ENCODE assay signal across 27 cellular contexts in genomic region chr11:112013501-112014164, GRCh38. TPM values are rescaled to one million over a fixed set of nuclear protein-coding genes. Genes with fewer than 3 reads are reported as not detected.
DNase-seq lines count a peak whose midpoint lies in the region; ATAC-seq, FAIRE-seq and TF ChIP-seq lines count a peak whose summit lies in the region.
"Had no signal": no experiment of that assay in that cellular context is flagged by ENCODE, and none has a peak within 500 bp of the region (broad histone marks: within the 10 kb centered on the region; RNA-seq: fewer than 3 reads in every experiment).

No MANE protein-coding gene starts in this region.

- H3K14ac ChIP-seq in IMR-90 (replicated peaks; ENCODE audit: low read depth, low read length) = no peak overlapping the region

- H3K36me3 ChIP-seq in IMR-90 (ENCODE audit: control insufficient read depth, insufficient read depth, low read length) (no peaks in the 10 kb centered on the region), bronchial epithelial cell (ENCODE audit: control insufficient read depth, insufficient read depth, low read length) (no peaks in the 10 kb centered on the region), lower lobe of right lung (no peaks in the 10 kb centered on the region)
- H3K36me3 ChIP-seq: BE2C had no signal

- H3K27ac ChIP-seq in C4-2B = peak overlapping the region; percentile 43; the same call in 1 of the 2 replicates
- no peak overlapping the region for H3K27ac ChIP-seq in IMR-90 (ENCODE audit: insufficient read depth, low read length)
- H3K27ac ChIP-seq in lower lobe of right lung = no peak overlapping the region
- H3K27ac ChIP-seq: pancreas, SK-N-MC, skin epidermis had no signal

- POLR2A ChIA-PET in IMR-90 (lab: Charles Lee; ENCODE audit: unreplicated experiment) = no interaction called here
- POLR2A ChIA-PET in GM10248 (lab: Yijun Ruan, JAX) = no interaction called here

- CTCF ChIA-PET in IMR-90 (lab: Yijun Ruan, JAX) = no interaction called here
- CTCF ChIA-PET in GM10248 (lab: Yijun Ruan, JAX) = interaction anchor here (3.2 kb wide), 1 partner anchor 7 kb away, joined by 16 read pairs; no protein-coding TSS in a partner anchor

- no peak for FAIRE-seq in bronchial epithelial cell (lab: Jason Lieb, UNC)
- FAIRE-seq: astrocyte, endometrium, pancreas, TTC549 had no signal

- intact Hi-C loops in IMR-90 (cut with micrococcal nuclease) = no loop called here
- intact Hi-C loops in left colon (cut with DNase I, micrococcal nuclease) = no loop called here
- intact Hi-C loops in lower lobe of right lung (cut with DNase I) = no loop called here

- H3K4me3 ChIP-seq in IMR-90 (ENCODE audit: insufficient read depth, low read depth, low read length) (no peak overlapping the region), bronchial epithelial cell (ENCODE audit: low read depth, low read length) (no peak overlapping the region), lower lobe of right lung (no peak overlapping the region)
- H3K4me3 ChIP-seq: pancreas, SK-N-MC, skin epidermis had no signal

- H2AK9ac ChIP-seq in IMR-90 (replicated peaks; ENCODE audit: low read depth, low read length, poor library complexity) = no peak overlapping the region

- H4K91ac ChIP-seq in IMR-90 (ENCODE audit: insufficient read depth, low read depth, low read length) = no peak overlapping the region

- H3K9me3 ChIP-seq in IMR-90 (ENCODE audit: control insufficient read depth, insufficient read depth, low read length) (no peaks in the 10 kb centered on the region), lower lobe of right lung (no peaks in the 10 kb centered on the region)
- H3K9me3 ChIP-seq: BE2C, pancreas had no signal

- DNase-seq in IMR-90 = no peak
- peak; percentile 30 for DNase-seq in bronchial epithelial cell (ENCODE audit: low read depth)
- no peak for DNase-seq in left colon
- no peak for DNase-seq in activated CD8-positive, alpha-beta memory T cell treated with anti-CD3 and anti-CD28 coated beads for 24 hours
- no peak for DNase-seq in lower lobe of right lung
- DNase-seq in GM10248 (ENCODE audit: extremely low spot score) = no peak
- DNase-seq: activated CD4-positive, alpha-beta T cell treated with anti-CD3 and anti-CD28 coated beads, Interleukin-2, amount 50 U/mL, for 4 hours; activated T-cell treated with anti-CD3 and anti-CD28 coated beads, Interleukin-2, amount 50 U/mL, for 72 hours; BE2C; CD8-positive, alpha-beta memory T cell; H7; hypothalamus; KG1; MM.1S; NCI-H1436; NCI-H2081; NCI-H526; pancreas; stimulated activated CD4-positive, alpha-beta T cell treated with anti-CD3 and anti-CD28 coated beads, Interleukin-1b, Interleukin-23, amount 100 ng/mL, for 48 hours had no signal

- H4K20me1 ChIP-seq in IMR-90 (ENCODE audit: insufficient read depth, low read length) = no peaks in the 10 kb centered on the region

- BruUV-seq in IMR-90 (replicated peaks; lab: Mats Ljungman, UMichigan) = no TSS peak

- no peak overlapping the region for H2BK120ac ChIP-seq in IMR-90 (ENCODE audit: low read depth, low read length)

- in situ Hi-C loops in IMR-90 (cut with MboI; ENCODE audit: low sequenced_read_pairs) = no loop called here

- H3K4me1 ChIP-seq in IMR-90 (ENCODE audit: control insufficient read depth, insufficient read depth, low read length) (peaks cover 12% of the 10 kb centered on the region), lower lobe of right lung (no peaks in the 10 kb centered on the region)
- H3K4me1 ChIP-seq: BE2C had no signal

- H2BK15ac ChIP-seq in IMR-90 (ENCODE audit: low read depth, low read length) = peak overlapping the region; percentile 31; the same call in 1 of the 3 replicates

- peak overlapping the region; percentile 25; the same call in 1 of the 2 replicates for H3K4ac ChIP-seq in IMR-90 (ENCODE audit: low read depth, low read length)

- H2BK20ac ChIP-seq in IMR-90 (ENCODE audit: low read depth, low read length) = 0 out of 2 replicates have a peak overlapping the region, but pooled peaks have one; percentile 3

- H4K5ac ChIP-seq in IMR-90 (ENCODE audit: low read depth, low read length) = no peak overlapping the region

- WGBS in IMR-90 (ENCODE audit: extremely low coverage in 2 of 2, insufficient read length in 1 of 2), 2 experiments = 94% methylated on average over 3 of the region's 4 CpGs; no CpG with 5 or more reads in 1 of the 2 experiments

- no peak overlapping the region for H2BK5ac ChIP-seq in IMR-90 (ENCODE audit: low read depth, low read length, poor library complexity, severe bottlenecking)

- no peak overlapping the region for H3K23ac ChIP-seq in IMR-90 (ENCODE audit: low read depth, low read length)

- no peak overlapping the region for H3K9ac ChIP-seq in IMR-90 (ENCODE audit: low read depth, low read length)

- H2AK5ac ChIP-seq in IMR-90 (ENCODE audit: low read depth, low read length) = 0 out of 2 replicates have a peak overlapping the region, but pooled peaks have one; percentile 63

- peak overlapping the region; percentile 11 to 29; a peak in 1 of 4 replicates for H4K8ac ChIP-seq in IMR-90 (ENCODE audit: low read depth in 2 of 2, low read length in 2 of 2)

- H3K27me3 ChIP-seq in IMR-90 (ENCODE audit: control insufficient read depth, insufficient read depth, low read length) (no peaks in the 10 kb centered on the region), bronchial epithelial cell (ENCODE audit: control insufficient read depth, insufficient read depth, low read length) (no peaks in the 10 kb centered on the region), lower lobe of right lung (ENCODE audit: low read depth) (no peaks in the 10 kb centered on the region)
- H3K27me3 ChIP-seq: BE2C, pancreas had no signal

- no peak overlapping the region for H3K18ac ChIP-seq in IMR-90 (ENCODE audit: low read depth, low read length)

- H3K4me2 ChIP-seq in IMR-90 (ENCODE audit: low read depth, low read length) = no peak overlapping the region

- H3K9me1 ChIP-seq in IMR-90 (ENCODE audit: insufficient read depth, low read length) = peaks cover 13% of the 10 kb centered on the region

- no peak for TF ChIP-seq CTCF in C4-2B (conservative IDR thresholded peaks at IDR 0.05)
- TF ChIP-seq CTCF in IMR-90 (conservative IDR thresholded peaks at IDR 0.05; ENCODE audit: low read depth, low read length) = no peak
- TF ChIP-seq CTCF in bronchial epithelial cell (IDR thresholded peaks at IDR 0.05; ENCODE audit: insufficient read depth, low read length, severe bottlenecking) = no peak
- TF ChIP-seq CTCF in lower lobe of right lung (IDR thresholded peaks at IDR 0.05) = no peak
- TF ChIP-seq CTCF in GM10248 (IDR thresholded peaks at IDR 0.05; ENCODE audit: control extremely low read depth, extremely low read depth, low read depth, missing control alignments) = no peak

- TF ChIP-seq RAD21 in IMR-90 (IDR thresholded peaks at IDR 0.05; ENCODE audit: low read length) = no peak

- H2AFZ ChIP-seq in IMR-90 (replicated peaks; ENCODE audit: low read length, poor library complexity) = no peak overlapping the region

- dilution Hi-C loops in IMR-90 (cut with HindIII; ENCODE audit: low sequenced_read_pairs, unreplicated experiment) = no loop called here

- H3K56ac ChIP-seq in IMR-90 (ENCODE audit: extremely low read depth, insufficient read depth, low read length) = no peak overlapping the region

- H3K79me1 ChIP-seq in IMR-90 (ENCODE audit: low read depth in 1 of 2, low read length in 2 of 2) = peaks cover 0 to 4% of the 10 kb centered on the region in 2 experiments; a peak in 1 of 4 replicates

- no peak for TF ChIP-seq POLR2A in IMR-90 (IDR thresholded peaks at IDR 0.05; ENCODE audit: low read depth, low read length)

- ATAC-seq in IMR-90 (ENCODE audit: low read depth) (no peak), left colon (peak; percentile 93), GM21447 (IDR thresholded peaks at IDR 0.05; ENCODE audit: unreplicated experiment) (no peak), lower lobe of right lung (no peak)
- ATAC-seq: activated CD4-positive, CD25-positive, alpha-beta regulatory T cell treated with anti-CD3 and anti-CD28 coated beads, Interleukin-2, amount 50 U/mL, for 24 hours; activated T-cell treated with anti-CD3 and anti-CD28 coated beads, Interleukin-2, amount 50 U/mL, for 72 hours; pancreas had no signal

TF ChIP-seq in IMR-90, 13 proteins besides CTCF, POLR2A, EP300 and RAD21 (continues in another document):
- TF ChIP-seq BHLHE40 (IDR thresholded peaks at IDR 0.05; ENCODE audit: low read depth, low read length) (no peak), NFE2L2 (IDR thresholded peaks at IDR 0.05; ENCODE audit: low read depth, low read length) (no peak), MAFK (IDR thresholded peaks at IDR 0.05; ENCODE audit: low read depth, low read length) (no peak), MXI1 (IDR thresholded peaks at IDR 0.05; ENCODE audit: borderline replicate concordance, low read depth, low read length) (no peak), RFX5 (IDR thresholded peaks at IDR 0.05; ENCODE audit: low read depth, low read length) (no peak), USF2 (IDR thresholded peaks at IDR 0.05; ENCODE audit: low read depth, low read length) (no peak), FOS (IDR thresholded peaks at IDR 0.05; ENCODE audit: low read depth, low read length) (no peak), CEBPB (IDR thresholded peaks at IDR 0.05; ENCODE audit: low read depth, low read length) (no peak), MAZ (IDR thresholded peaks at IDR 0.05; ENCODE audit: borderline replicate concordance, low read depth, low read length) (no peak), ELK1 (IDR thresholded peaks at IDR 0.05; ENCODE audit: borderline replicate concordance, low read depth, low read length) (no peak), SMC3 (IDR thresholded peaks at IDR 0.05; ENCODE audit: low read depth, low read length) (no peak)

RNA-seq across cellular contexts. Expression of gene DLAT, which starts 11.6 kb away (rescaled TPM):
- total RNA-seq in IMR-90 (2012; rRNA removed) (27.2 and 33.1 TPM in 2 replicates), bronchial epithelial cell (24.5 and 27.4 TPM in 2 replicates), left colon (10 to 100 TPM; 51.1 to 75.3 TPM), lower lobe of right lung (26.1 TPM)
- polyA plus RNA-seq in IMR-90 (2012; rRNA removed) = 15.3 and 15.5 TPM in 2 replicates
- polyA plus RNA-seq in IMR-90 (2012; cell fraction: cytosol; rRNA removed) = 5.4 and 6.9 TPM in 2 replicates
- 3.6 and 8.3 TPM in 2 replicates for polyA plus RNA-seq in IMR-90 (2012; cell fraction: nucleus; rRNA removed; ENCODE audit: low replicate concordance)
